Comparison of ENCODE assay signal across 27 cellular contexts in the genomic region with DNA sequence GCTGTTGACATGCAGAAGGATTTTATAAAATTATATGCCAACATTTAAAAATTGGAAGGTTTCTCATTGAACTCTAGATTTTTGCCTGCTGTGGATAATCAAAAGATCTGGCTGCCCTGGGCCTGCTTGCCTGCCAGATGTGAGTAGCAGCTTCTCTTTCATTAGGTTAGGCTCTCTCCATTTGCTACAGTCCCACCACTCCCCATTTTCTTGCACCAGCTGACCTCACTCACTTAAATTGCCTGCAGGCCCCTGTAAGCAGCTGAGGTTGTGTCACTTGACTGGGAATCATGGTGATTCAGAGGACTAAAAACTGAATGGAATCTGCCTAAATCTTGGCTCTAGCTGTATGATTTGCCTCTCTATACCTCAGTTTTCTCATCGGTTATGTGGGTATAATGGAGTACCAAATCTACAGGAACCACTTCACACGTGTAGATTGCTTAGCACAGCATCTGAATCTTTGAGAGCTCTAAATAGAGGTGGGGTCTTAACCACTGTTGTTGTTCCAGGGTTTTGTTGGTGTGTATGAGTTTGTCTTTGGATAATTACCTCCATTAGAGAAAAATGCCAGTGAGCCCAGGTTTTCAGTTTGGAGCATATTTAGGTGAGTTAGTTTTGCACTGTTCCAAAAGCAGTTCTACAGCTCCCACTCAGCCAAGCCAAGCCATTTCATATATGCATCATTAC. TPM values are rescaled to one million over a fixed set of nuclear protein-coding genes. Genes with fewer than 3 reads are reported as not detected.
A peak's percentile ranks its signal among the peaks of the same experiment; 100 is the strongest.
DNase-seq lines count a peak whose midpoint lies in the region; ATAC-seq and TF ChIP-seq lines count a peak whose summit lies in the region.
"Had no signal": no experiment of that assay in that cellular context is flagged by ENCODE, and none has a peak within 500 bp of the region (broad histone marks: within the 10 kb centered on the region; RNA-seq: fewer than 3 reads in every experiment).

No MANE protein-coding gene starts in this region.

- DNase-seq in EH (ENCODE audit: low read depth) = peak; percentile 58
- DNase-seq in NCI-H2227 (lab: John Stamatoyannopoulos, UW; ENCODE audit: unreplicated experiment) = peak; percentile 8
- DNase-seq in epithelial cell of esophagus (ENCODE audit: low read depth) = peak; percentile 76
- peak; percentile 19 for DNase-seq in kidney tubule cell (ENCODE audit: low spot score)
- no peak for DNase-seq in T-helper 17 cell
- no peak for DNase-seq in stomach
- no peak for DNase-seq in mucosa of descending colon
- DNase-seq: activated CD4-positive, alpha-beta memory T cell treated with anti-CD3 and anti-CD28 coated beads, Interleukin-2, amount 10 ng/mL, durations not matched to agents 7 days and 5 days; activated CD4-positive, CD25-positive, alpha-beta regulatory T cell treated with anti-CD3 and anti-CD28 coated beads, Interleukin-2, amount 50 U/mL, for 72 hours; activated effector memory CD4-positive, alpha-beta T cell treated with Interleukin-2 at 50 U/mL for 16 hours; body of pancreas; CD8-positive, alpha-beta T cell; DMS153; GF-D8; H9; kidney; MG63; NCI-H1417 treated with DMSO at 0.1 percent for 48 hours; NCI-H2081 treated with DMSO at 0.1 percent for 48 hours; NCI-H446 treated with DMSO at 0.1 percent for 48 hours; PC-9; SHP77 treated with DMSO at 0.1 percent for 48 hours; T-cell had no signal

- ATAC-seq in T-helper 17 cell (no peak), HG02759 (IDR thresholded peaks at IDR 0.05; ENCODE audit: unreplicated experiment) (no peak), mucosa of descending colon (no peak)
- ATAC-seq: body of pancreas; CD8-positive, alpha-beta T cell; T-cell had no signal

- TF ChIP-seq EP300 in stomach (IDR thresholded peaks at IDR 0.05) = no peak

- no peaks in the 10 kb centered on the region for H3K4me1 Mint-ChIP-seq in T-helper 17 cell
- H3K4me1 Mint-ChIP-seq: activated CD4-positive, alpha-beta memory T cell treated with anti-CD3 and anti-CD28 coated beads, Interleukin-2, amount 10 ng/mL, durations not matched to agents 7 days and 5 days; H9; T-cell had no signal

- peaks cover 3% of the 10 kb centered on the region for H3K27me3 Mint-ChIP-seq in T-helper 17 cell

- no peak overlapping the region for H3K27ac ChIP-seq in stomach
- H3K27ac ChIP-seq: body of pancreas, epithelial cell of prostate, PC-9, tibial nerve had no signal

- H3K4me3 ChIP-seq in epithelial cell of esophagus (ENCODE audit: low read length) (no peak overlapping the region), stomach (no peak overlapping the region), mucosa of descending colon (no peak overlapping the region)
- H3K4me3 ChIP-seq: body of pancreas, MG63, PC-9, tibial nerve had no signal

- H3K27me3 ChIP-seq in stomach = no peaks in the 10 kb centered on the region
- H3K27me3 ChIP-seq: body of pancreas, MG63, tibial nerve had no signal

- no peak for TF ChIP-seq POLR2A in stomach (IDR thresholded peaks at IDR 0.05)

- H3K9me3 ChIP-seq in T-helper 17 cell (ENCODE audit: control insufficient read depth, low read length, poor library complexity, severe bottlenecking) (no peaks in the 10 kb centered on the region), stomach (no peaks in the 10 kb centered on the region), mucosa of descending colon (no peaks in the 10 kb centered on the region)
- H3K9me3 ChIP-seq: body of pancreas, MG63, tibial nerve had no signal

- H3K4me3 Mint-ChIP-seq in T-helper 17 cell = no peak overlapping the region
- H3K4me3 Mint-ChIP-seq: activated CD4-positive, alpha-beta memory T cell treated with anti-CD3 and anti-CD28 coated beads, Interleukin-2, amount 10 ng/mL, durations not matched to agents 7 days and 5 days; CD8-positive, alpha-beta T cell; H9; T-cell had no signal

- no peaks in the 10 kb centered on the region for H3K36me3 ChIP-seq in stomach
- H3K36me3 ChIP-seq in mucosa of descending colon (ENCODE audit: low read depth) = no peaks in the 10 kb centered on the region
- H3K36me3 ChIP-seq: MG63, tibial nerve had no signal

- H3K4me1 ChIP-seq in stomach = peaks cover 0 to 8% (median 7%) of the 10 kb centered on the region in 4 donors
- no peaks in the 10 kb centered on the region for H3K4me1 ChIP-seq in mucosa of descending colon (ENCODE audit: low read depth)
- H3K4me1 ChIP-seq: tibial nerve had no signal

- no peaks in the 10 kb centered on the region for H3K36me3 Mint-ChIP-seq in T-helper 17 cell (ENCODE audit: low read depth)
- H3K36me3 Mint-ChIP-seq: CD8-positive, alpha-beta T cell; T-cell had no signal

- TF ChIP-seq CTCF in epithelial cell of esophagus (IDR thresholded peaks at IDR 0.05; ENCODE audit: insufficient read depth, low read depth, low read length, missing control alignments) = no peak
- TF ChIP-seq CTCF in stomach (IDR thresholded peaks at IDR 0.05) = no peak
- no peak for TF ChIP-seq CTCF in mucosa of descending colon (IDR thresholded peaks at IDR 0.05)

- H3K27ac Mint-ChIP-seq in T-helper 17 cell = no peak overlapping the region
- H3K27ac Mint-ChIP-seq: activated CD4-positive, alpha-beta memory T cell treated with anti-CD3 and anti-CD28 coated beads, Interleukin-2, amount 10 ng/mL, durations not matched to agents 7 days and 5 days; CD8-positive, alpha-beta T cell; H9; progenitor cell of endocrine pancreas; T-cell had no signal

- 86 to 95% (median 89%) methylated on average over 2 of the region's 2 CpGs for WGBS in stomach, 5 donors

- intact Hi-C loops in stomach (cut with DNase I; ENCODE audit: low total_unique reads) = no loop called here
- intact Hi-C loops in mucosa of descending colon (cut with DNase I, micrococcal nuclease) = no loop called here

RNA-seq across cellular contexts. Expression of a gene that starts 18.6 kb away (rescaled TPM):
- under 1 TPM; 0.10 to 0.85 TPM for total RNA-seq in T-helper 17 cell
- 100 to 1,000 TPM in 1 of 5 donors, 10 to 100 TPM in 3, 1 to 10 TPM in 1; 3.6 to 190 (median 29.8) TPM for total RNA-seq in stomach
- 1 to 10 TPM; 1.5 to 8.6 (median 3.6) TPM for polyA plus RNA-seq in stomach
- 10 to 100 TPM; 34.7 to 87.8 (median 59.5) TPM for total RNA-seq in mucosa of descending colon

Comparison
In these comparisons a context has a peak if more than half of its experiments do, and no peak if none do; other contexts are left out.
1. DNase-seq: peak in EH (single experiment), NCI-H2227 (single experiment), epithelial cell of esophagus (single experiment) and kidney tubule cell (single experiment); none in T-helper 17 cell (0 of 3), stomach (single experiment) and mucosa of descending colon (0 of 3).